In the genomic region with DNA sequence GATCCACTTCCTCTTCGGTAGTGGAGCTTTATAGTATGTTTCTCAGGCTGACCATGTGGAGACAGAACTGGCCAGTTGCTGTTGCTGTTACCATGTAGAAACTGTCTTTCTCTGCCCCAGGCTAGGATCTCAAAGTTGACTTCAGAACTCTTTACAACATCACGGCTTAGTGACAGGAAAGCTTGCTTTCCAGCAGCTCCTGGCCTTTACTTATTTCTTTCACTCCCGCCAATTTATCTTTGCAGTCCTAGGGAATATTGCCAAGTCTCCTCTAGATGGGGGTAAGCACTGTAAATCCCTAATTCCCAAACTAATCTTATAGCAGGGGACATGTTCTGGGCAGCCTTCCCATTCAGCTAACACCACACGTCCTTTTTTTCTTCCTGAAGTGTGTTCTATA, we compare ENCODE assay signal across 21 cellular contexts.
DNase-seq lines count a peak whose midpoint lies in the region; ATAC-seq and TF ChIP-seq lines count a peak whose summit lies in the region.
"Had no signal": no experiment of that assay in that cellular context is flagged by ENCODE, and none has a peak within 500 bp of the region (broad histone marks: within the 10 kb centered on the region; RNA-seq: fewer than 3 reads in every experiment).

No MANE protein-coding gene starts in this region.

- WGBS in gastroesophageal sphincter (ENCODE audit: low coverage in 1 of 2), 2 donors: 24 to 35% methylated on average over 4 of the region's 4 CpGs

- ATAC-seq in gastroesophageal sphincter: peak; percentile 51
- ATAC-seq in activated T-helper 17 cell treated with anti-CD3 and anti-CD28 coated beads, Interleukin-2, amount 50 U/mL, for 72 hours (replicated peaks): no peak
- ATAC-seq: sciatic nerve had no signal

- H3K9me3 ChIP-seq in WERI-Rb-1 (ENCODE audit: severe bottlenecking): no peaks in the 10 kb centered on the region
- H3K9me3 ChIP-seq in gastroesophageal sphincter: no peaks in the 10 kb centered on the region
- no peaks in the 10 kb centered on the region for H3K9me3 ChIP-seq in neural progenitor cell (ENCODE audit: low read depth)
- H3K9me3 ChIP-seq: ascending aorta, neutrophil had no signal

- peak; percentile 2 for DNase-seq in ELF-1 (ENCODE audit: low read depth, low spot score)
- no peak for DNase-seq in WERI-Rb-1
- no peak for DNase-seq in neural progenitor cell (ENCODE audit: low spot score)
- no peak for DNase-seq in DMS114 treated with DMSO at 0.1 percent for 48 hours (lab: John Stamatoyannopoulos, UW; ENCODE audit: unreplicated experiment)
- DNase-seq in COLO829 (ENCODE audit: low spot score): no peak
- DNase-seq in Kasumi-1 (lab: John Stamatoyannopoulos, UW): no peak
- DNase-seq: activated CD4-positive, CD25-positive, alpha-beta regulatory T cell treated with anti-CD3 and anti-CD28 coated beads, Interleukin-2, amount 50 U/mL, for 72 hours; activated effector memory CD4-positive, alpha-beta T cell treated with anti-CD3 and anti-CD28 coated beads, Interleukin-2, amount 50 U/mL, for 16 hours; EL; glutamatergic neuron; NCI-H1694; OCI-M1; stimulated activated CD4-positive, alpha-beta T cell treated with anti-CD3 and anti-CD28 coated beads, Interleukin-2, amount 100 ng/mL, for 48 hours; substantia nigra; T-helper 9 cell had no signal

- H3K4me2 ChIP-seq in neural progenitor cell: no peak overlapping the region

- H3K27me3 ChIP-seq in WERI-Rb-1 (ENCODE audit: insufficient read depth, low read depth, severe bottlenecking) (no peaks in the 10 kb centered on the region), gastroesophageal sphincter (no peaks in the 10 kb centered on the region), neural progenitor cell (no peaks in the 10 kb centered on the region)
- H3K27me3 ChIP-seq: ascending aorta, neutrophil had no signal

- H4K20me1 ChIP-seq in neural progenitor cell (ENCODE audit: low read depth): no peaks in the 10 kb centered on the region

- H3K27ac ChIP-seq in WERI-Rb-1: no peak overlapping the region
- H3K27ac ChIP-seq in gastroesophageal sphincter: peak overlapping the region; percentile 69 to 79 (median 74)
- H3K27ac ChIP-seq in neural progenitor cell: no peak overlapping the region
- H3K27ac ChIP-seq: neutrophil had no signal

- TF ChIP-seq EP300 in gastroesophageal sphincter (IDR thresholded peaks at IDR 0.05): no peak

- H3K27me3 Mint-ChIP-seq in neural progenitor cell (ENCODE audit: insufficient read depth, low read depth): peaks cover 4% of the 10 kb centered on the region
- H3K27me3 Mint-ChIP-seq in activated T-helper 17 cell treated with anti-CD3 and anti-CD28 coated beads, Interleukin-2, amount 50 U/mL, for 72 hours: no peaks in the 10 kb centered on the region

- no peak overlapping the region for H3K4me3 Mint-ChIP-seq in neural progenitor cell
- H3K4me3 Mint-ChIP-seq in activated T-helper 17 cell treated with anti-CD3 and anti-CD28 coated beads, Interleukin-2, amount 50 U/mL, for 72 hours: no peak overlapping the region

- peaks cover 13% of the 10 kb centered on the region for H3K9me3 Mint-ChIP-seq in neural progenitor cell
- no peaks in the 10 kb centered on the region for H3K9me3 Mint-ChIP-seq in activated T-helper 17 cell treated with anti-CD3 and anti-CD28 coated beads, Interleukin-2, amount 50 U/mL, for 72 hours

- H2AFZ ChIP-seq in neural progenitor cell (replicated peaks): peak overlapping the region; percentile 36

- H3K4me1 ChIP-seq in gastroesophageal sphincter (peaks cover 5 to 61% (median 25%) of the 10 kb centered on the region in 3 donors), neural progenitor cell (no peaks in the 10 kb centered on the region)

- H3K36me3 ChIP-seq in WERI-Rb-1: no peaks in the 10 kb centered on the region
- H3K36me3 ChIP-seq in gastroesophageal sphincter: no peaks in the 10 kb centered on the region
- H3K36me3 ChIP-seq in neural progenitor cell: no peaks in the 10 kb centered on the region
- H3K36me3 ChIP-seq: ascending aorta, neutrophil had no signal

- no peak overlapping the region for H3K9ac ChIP-seq in neural progenitor cell

- peaks cover 12% of the 10 kb centered on the region for H3K4me1 Mint-ChIP-seq in neural progenitor cell
- no peaks in the 10 kb centered on the region for H3K4me1 Mint-ChIP-seq in activated T-helper 17 cell treated with anti-CD3 and anti-CD28 coated beads, Interleukin-2, amount 50 U/mL, for 72 hours

- H3K4me3 ChIP-seq in WERI-Rb-1 (ENCODE audit: low read depth, low read length): no peak overlapping the region
- H3K4me3 ChIP-seq in gastroesophageal sphincter: no peak overlapping the region
- no peak overlapping the region for H3K4me3 ChIP-seq in neural progenitor cell
- H3K4me3 ChIP-seq: ascending aorta, coronary artery had no signal

- H3K27ac Mint-ChIP-seq in neural progenitor cell: no peak overlapping the region
- H3K27ac Mint-ChIP-seq in activated T-helper 17 cell treated with anti-CD3 and anti-CD28 coated beads, Interleukin-2, amount 50 U/mL, for 72 hours: no peak overlapping the region

- no peaks in the 10 kb centered on the region for H3F3A ChIP-seq in neural progenitor cell (ENCODE audit: low read depth)

- TF ChIP-seq CTCF in WERI-Rb-1 (IDR thresholded peaks at IDR 0.05; ENCODE audit: low read depth, low read length) (0 out of 2 replicates have a peak, but pooled peaks have one; percentile 4), gastroesophageal sphincter (IDR thresholded peaks at IDR 0.05) (no peak), neural progenitor cell (IDR thresholded peaks at IDR 0.05) (no peak)

- no peaks in the 10 kb centered on the region for H3K36me3 Mint-ChIP-seq in neural progenitor cell
- no peaks in the 10 kb centered on the region for H3K36me3 Mint-ChIP-seq in activated T-helper 17 cell treated with anti-CD3 and anti-CD28 coated beads, Interleukin-2, amount 50 U/mL, for 72 hours (ENCODE audit: low read depth)

- TF ChIP-seq POLR2A in gastroesophageal sphincter (IDR thresholded peaks at IDR 0.05): no peak

- H3K79me2 ChIP-seq in neural progenitor cell (ENCODE audit: low read depth): no peaks in the 10 kb centered on the region

Comparison
In these comparisons a context has a peak if more than half of its experiments do, and no peak if none do; other contexts are left out.
1. H3K27ac ChIP-seq: peak in gastroesophageal sphincter (4 of 4); none in WERI-Rb-1 (single experiment) and neural progenitor cell (single experiment).